In the genomic region with DNA sequence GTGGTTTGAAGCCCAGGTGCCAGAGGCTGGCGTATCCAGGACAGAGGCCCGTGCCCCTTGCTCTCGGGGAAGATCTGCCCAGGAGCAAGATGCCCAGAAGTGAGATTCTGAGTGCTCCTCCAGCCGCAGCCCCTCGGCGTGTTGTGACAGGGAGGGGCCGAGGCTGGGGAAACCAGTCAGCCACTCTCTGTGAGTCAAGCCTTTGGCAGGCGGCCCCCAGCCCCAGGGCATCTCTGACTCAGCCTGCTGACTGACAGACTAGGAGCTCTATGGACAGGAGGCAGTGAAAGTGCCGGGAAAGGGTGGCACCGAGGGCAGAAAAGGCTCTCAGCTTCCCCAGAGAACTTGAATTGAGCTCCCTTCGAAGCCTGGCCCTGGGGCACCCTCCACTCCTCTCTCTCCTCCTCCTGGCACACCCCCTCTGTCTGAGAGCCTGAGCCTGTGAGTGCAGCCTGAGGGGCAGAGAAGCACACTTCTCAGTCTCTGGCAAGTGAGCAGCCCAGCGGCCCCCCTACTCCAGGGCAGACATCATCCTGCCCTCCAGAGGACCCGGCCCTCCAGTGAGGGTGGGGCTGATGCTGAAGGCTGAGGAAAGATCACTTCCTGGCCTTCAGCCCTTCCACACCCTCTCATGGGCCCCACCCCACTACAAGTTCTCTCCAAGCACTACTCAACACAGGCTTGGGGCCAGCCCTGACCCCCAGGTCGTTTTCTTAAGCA, we compare ENCODE assay signal across 9 cellular contexts. TPM values are rescaled to one million over a fixed set of nuclear protein-coding genes. Genes with fewer than 3 reads are reported as not detected.
DNase-seq lines count a peak whose midpoint lies in the region; ATAC-seq, FAIRE-seq and TF ChIP-seq lines count a peak whose summit lies in the region.
"Had no signal": no experiment of that assay in that cellular context is flagged by ENCODE, and none has a peak within 500 bp of the region (broad histone marks: within the 10 kb centered on the region; RNA-seq: fewer than 3 reads in every experiment).

No MANE protein-coding gene starts in this region.

- TF ChIP-seq RAD21 in A549 (conservative IDR thresholded peaks at IDR 0.05 in 1 of 2, IDR thresholded peaks at IDR 0.05 in 1 of 2): no peak

- no peaks in the 10 kb centered on the region; the same call in 2 of the 3 replicates for H3K9me3 ChIP-seq in A549

- peak overlapping the region; percentile 73 for H3K4me2 ChIP-seq in A549

- TF ChIP-seq CTCF in A549 (IDR thresholded peaks at IDR 0.05) (no peak), MCF 10A (IDR thresholded peaks at IDR 0.05; ENCODE audit: unreplicated experiment) (no peak)

- peaks cover 33% of the 10 kb centered on the region for H3K4me1 ChIP-seq in A549

- 4% methylated on average over 11 of the region's 14 CpGs for WGBS in A549 (ENCODE audit: missing lambda C conversion rate)

- peak overlapping the region; percentile 66 to 88 for H3K27ac ChIP-seq in A549

- DNase-seq in A549 (ENCODE audit: low read depth in 1 of 2, low spot score in 1 of 2): peak; percentile 87 to 97
- DNase-seq in HPDE6-E6E7 (ENCODE audit: extremely low spot score): peak; percentile 98
- DNase-seq in MCF 10A (ENCODE audit: unreplicated experiment): peak; percentile 99
- peak; percentile 83 for DNase-seq in kidney tubule cell (ENCODE audit: low spot score)
- DNase-seq in activated CD4-positive, alpha-beta T cell treated with anti-CD3 and anti-CD28 coated beads, Interleukin-2, amount 10 ng/mL, durations not matched to agents 7 days and 5 days: no peak
- DNase-seq: NCI-H524 treated with DMSO at 0.1 percent for 48 hours had no signal

- 0 out of 3 replicates have a peak overlapping the region, but pooled peaks have one; percentile 6 for H3K4me3 ChIP-seq in A549

- intact Hi-C loops in MCF 10A (cut with micrococcal nuclease): no loop called here

- no peak; a peak in 1 of 5 replicates for TF ChIP-seq EP300 in A549 (IDR thresholded peaks at IDR 0.05)

- no peaks in the 10 kb centered on the region for H3K36me3 Mint-ChIP-seq in MCF 10A (ENCODE audit: insufficient read depth, unreplicated experiment)
- no peaks in the 10 kb centered on the region for H3K36me3 Mint-ChIP-seq in activated CD4-positive, alpha-beta T cell treated with anti-CD3 and anti-CD28 coated beads, Interleukin-2, amount 10 ng/mL, durations not matched to agents 7 days and 5 days (ENCODE audit: low read depth)

- FAIRE-seq in A549 (lab: Jason Lieb, UNC): no peak

- no peaks in the 10 kb centered on the region for H3K9me3 Mint-ChIP-seq in MCF 10A (ENCODE audit: unreplicated experiment)
- no peaks in the 10 kb centered on the region for H3K9me3 Mint-ChIP-seq in activated CD4-positive, alpha-beta T cell treated with anti-CD3 and anti-CD28 coated beads, Interleukin-2, amount 10 ng/mL, durations not matched to agents 7 days and 5 days

- CTCF ChIA-PET in A549 (lab: Yijun Ruan, JAX): interaction anchor here (0.9 to 4.3 kb wide), 10 partner anchors 9 to 313 kb away, joined by 3 to 18 read pairs (median 6); no protein-coding TSS in a partner anchor
- CTCF ChIA-PET in MCF 10A (lab: Yijun Ruan, JAX): interaction anchor here (0.6 to 2.1 kb wide), 10 partner anchors 13 to 570 kb away, joined by 3 to 9 read pairs (median 3); no protein-coding TSS in a partner anchor
- CTCF ChIA-PET in activated CD4-positive, alpha-beta T cell treated with anti-CD3 and anti-CD28 coated beads, Interleukin-2, amount 10 ng/mL, durations not matched to agents 7 days and 5 days (lab: Charles Lee): no interaction called here

- ATAC-seq in A549 (peak; percentile 91 to 92), HG02642 (IDR thresholded peaks at IDR 0.05; ENCODE audit: poor library complexity, unreplicated experiment) (no peak), GM18505 (IDR thresholded peaks at IDR 0.05; ENCODE audit: unreplicated experiment) (no peak), GM18907 (IDR thresholded peaks at IDR 0.05; ENCODE audit: unreplicated experiment) (no peak)

- H3K27ac Mint-ChIP-seq in MCF 10A (ENCODE audit: low read depth, unreplicated experiment): peak overlapping the region; percentile 79
- no peak overlapping the region for H3K27ac Mint-ChIP-seq in activated CD4-positive, alpha-beta T cell treated with anti-CD3 and anti-CD28 coated beads, Interleukin-2, amount 10 ng/mL, durations not matched to agents 7 days and 5 days

- no TSS peak for BruUV-seq in MCF 10A (replicated peaks; lab: Mats Ljungman, UMichigan)

- H3K4me1 Mint-ChIP-seq in MCF 10A (ENCODE audit: insufficient read depth, unreplicated experiment): peaks cover 10% of the 10 kb centered on the region
- H3K4me1 Mint-ChIP-seq in activated CD4-positive, alpha-beta T cell treated with anti-CD3 and anti-CD28 coated beads, Interleukin-2, amount 10 ng/mL, durations not matched to agents 7 days and 5 days: no peaks in the 10 kb centered on the region

- H3K4me3 Mint-ChIP-seq in MCF 10A (ENCODE audit: unreplicated experiment): peak overlapping the region; percentile 62
- H3K4me3 Mint-ChIP-seq in activated CD4-positive, alpha-beta T cell treated with anti-CD3 and anti-CD28 coated beads, Interleukin-2, amount 10 ng/mL, durations not matched to agents 7 days and 5 days: no peak overlapping the region

- TF ChIP-seq POLR2A in A549 (IDR thresholded peaks at IDR 0.05; ENCODE audit: low read length) (no peak), GM18505 (IDR thresholded peaks at IDR 0.05; ENCODE audit: borderline replicate concordance, extremely low read depth, insufficient read depth, insufficient read length) (no peak)

- POLR2A ChIA-PET in A549 (lab: Yijun Ruan, JAX): interaction anchor here (0.6 to 1.3 kb wide), 2 partner anchors 13 to 34 kb away, joined by 4 to 11 read pairs; no protein-coding TSS in a partner anchor
- POLR2A ChIA-PET in MCF 10A (lab: Yijun Ruan, JAX): interaction anchor here (0.6 to 2.0 kb wide), 10 partner anchors 8 to 252 kb away, joined by 3 to 10 read pairs (median 3); no protein-coding TSS in a partner anchor
- POLR2A ChIA-PET in activated CD4-positive, alpha-beta T cell treated with anti-CD3 and anti-CD28 coated beads, Interleukin-2, amount 10 ng/mL, durations not matched to agents 7 days and 5 days (lab: Charles Lee): no interaction called here

- no peaks in the 10 kb centered on the region for H3K27me3 Mint-ChIP-seq in MCF 10A (ENCODE audit: insufficient read depth, unreplicated experiment)
- H3K27me3 Mint-ChIP-seq in activated CD4-positive, alpha-beta T cell treated with anti-CD3 and anti-CD28 coated beads, Interleukin-2, amount 10 ng/mL, durations not matched to agents 7 days and 5 days: no peaks in the 10 kb centered on the region

TF ChIP-seq in A549, 52 proteins besides CTCF, POLR2A, EP300 and RAD21 (continues in another document):
- no peak for TF ChIP-seq HOXA7 (CRISPR knock-in tag; IDR thresholded peaks at IDR 0.05)
- TF ChIP-seq, protein P1, sequence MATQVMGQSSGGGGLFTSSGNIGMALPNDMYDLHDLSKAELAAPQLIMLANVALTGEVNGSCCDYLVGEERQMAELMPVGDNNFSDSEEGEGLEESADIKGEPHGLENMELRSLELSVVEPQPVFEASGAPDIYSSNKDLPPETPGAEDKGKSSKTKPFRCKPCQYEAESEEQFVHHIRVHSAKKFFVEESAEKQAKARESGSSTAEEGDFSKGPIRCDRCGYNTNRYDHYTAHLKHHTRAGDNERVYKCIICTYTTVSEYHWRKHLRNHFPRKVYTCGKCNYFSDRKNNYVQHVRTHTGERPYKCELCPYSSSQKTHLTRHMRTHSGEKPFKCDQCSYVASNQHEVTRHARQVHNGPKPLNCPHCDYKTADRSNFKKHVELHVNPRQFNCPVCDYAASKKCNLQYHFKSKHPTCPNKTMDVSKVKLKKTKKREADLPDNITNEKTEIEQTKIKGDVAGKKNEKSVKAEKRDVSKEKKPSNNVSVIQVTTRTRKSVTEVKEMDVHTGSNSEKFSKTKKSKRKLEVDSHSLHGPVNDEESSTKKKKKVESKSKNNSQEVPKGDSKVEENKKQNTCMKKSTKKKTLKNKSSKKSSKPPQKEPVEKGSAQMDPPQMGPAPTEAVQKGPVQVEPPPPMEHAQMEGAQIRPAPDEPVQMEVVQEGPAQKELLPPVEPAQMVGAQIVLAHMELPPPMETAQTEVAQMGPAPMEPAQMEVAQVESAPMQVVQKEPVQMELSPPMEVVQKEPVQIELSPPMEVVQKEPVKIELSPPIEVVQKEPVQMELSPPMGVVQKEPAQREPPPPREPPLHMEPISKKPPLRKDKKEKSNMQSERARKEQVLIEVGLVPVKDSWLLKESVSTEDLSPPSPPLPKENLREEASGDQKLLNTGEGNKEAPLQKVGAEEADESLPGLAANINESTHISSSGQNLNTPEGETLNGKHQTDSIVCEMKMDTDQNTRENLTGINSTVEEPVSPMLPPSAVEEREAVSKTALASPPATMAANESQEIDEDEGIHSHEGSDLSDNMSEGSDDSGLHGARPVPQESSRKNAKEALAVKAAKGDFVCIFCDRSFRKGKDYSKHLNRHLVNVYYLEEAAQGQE (IDR thresholded peaks at IDR 0.05): no peak
- no peak for TF ChIP-seq ZSCAN20 (CRISPR knock-in tag; IDR thresholded peaks at IDR 0.05)
- TF ChIP-seq, protein P2, sequence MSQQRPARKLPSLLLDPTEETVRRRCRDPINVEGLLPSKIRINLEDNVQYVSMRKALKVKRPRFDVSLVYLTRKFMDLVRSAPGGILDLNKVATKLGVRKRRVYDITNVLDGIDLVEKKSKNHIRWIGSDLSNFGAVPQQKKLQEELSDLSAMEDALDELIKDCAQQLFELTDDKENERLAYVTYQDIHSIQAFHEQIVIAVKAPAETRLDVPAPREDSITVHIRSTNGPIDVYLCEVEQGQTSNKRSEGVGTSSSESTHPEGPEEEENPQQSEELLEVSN (IDR thresholded peaks at IDR 0.05; ENCODE audit: borderline replicate concordance, low read depth): no peak
- TF ChIP-seq MAZ (IDR thresholded peaks at IDR 0.05; ENCODE audit: borderline replicate concordance, low read depth, low read length): no peak
- TF ChIP-seq HOXB13 (CRISPR knock-in tag; IDR thresholded peaks at IDR 0.05; ENCODE audit: low read depth): no peak
- TF ChIP-seq RNF2 (IDR thresholded peaks at IDR 0.05; ENCODE audit: borderline replicate concordance, low read depth): no peak
- TF ChIP-seq NFE2L2 (conservative IDR thresholded peaks at IDR 0.05; ENCODE audit: low read length): no peak
- no peak for TF ChIP-seq SREBF2 (IDR thresholded peaks at IDR 0.05)
- no peak for TF ChIP-seq CEBPB (IDR thresholded peaks at IDR 0.05)
- TF ChIP-seq FOSL2 (IDR thresholded peaks at IDR 0.05): peak; percentile 87
- peak; percentile 94 for TF ChIP-seq FOSL2 (CRISPR knock-in tag; IDR thresholded peaks at IDR 0.05)
- TF ChIP-seq CHD2 (IDR thresholded peaks at IDR 0.05; ENCODE audit: low read length, partially characterized antibody): no peak

RNA-seq across cellular contexts. Expression of a gene that starts 32.1 kb away (rescaled TPM):
- polyA plus RNA-seq in A549 (2011; rRNA removed) (9.7 and 13.4 TPM in 2 replicates), A549 (2017; fragmentation: RNase III; extraction: RNeasy Plus Mini Kit Qiagen cat#74134 plus additional on column Dnase treatment) (13.0 to 18.9 TPM (median 13.6 TPM) in 3 replicates)
- 14.1 and 17.9 TPM in 2 replicates for polyA plus RNA-seq in A549 (2012; cell fraction: cytosol; rRNA removed)
- 32.4 and 41.7 TPM in 2 replicates for polyA plus RNA-seq in A549 (2012; cell fraction: nucleus; rRNA removed)
- polyA minus RNA-seq in A549 (2011; rRNA and poly(A)+ RNA removed): 6.5 and 10.8 TPM in 2 replicates
- 14.1 and 16.9 TPM in 2 replicates for total RNA-seq in MCF 10A (2022)
- not detected for total RNA-seq in activated CD4-positive, alpha-beta T cell treated with anti-CD3 and anti-CD28 coated beads, Interleukin-2, amount 10 ng/mL, durations not matched to agents 7 days and 5 days

Comparison
In these comparisons a context has a peak if more than half of its experiments do, and no peak if none do; other contexts are left out.
1. ATAC-seq: peak in A549 (2 of 2); none in HG02642 (single experiment), GM18505 (single experiment) and GM18907 (single experiment).
2. RNA of a gene that starts 32.1 kb away (total RNA-seq): 14.1 to 16.9 TPM in MCF 10A; not detected in activated CD4-positive, alpha-beta T cell treated with anti-CD3 and anti-CD28 coated beads, Interleukin-2, amount 10 ng/mL, durations not matched to agents 7 days and 5 days; every median in the first group is over 10 times any median in the second.